8 cellular contexts compared by ENCODE assay signal in the genomic region with DNA sequence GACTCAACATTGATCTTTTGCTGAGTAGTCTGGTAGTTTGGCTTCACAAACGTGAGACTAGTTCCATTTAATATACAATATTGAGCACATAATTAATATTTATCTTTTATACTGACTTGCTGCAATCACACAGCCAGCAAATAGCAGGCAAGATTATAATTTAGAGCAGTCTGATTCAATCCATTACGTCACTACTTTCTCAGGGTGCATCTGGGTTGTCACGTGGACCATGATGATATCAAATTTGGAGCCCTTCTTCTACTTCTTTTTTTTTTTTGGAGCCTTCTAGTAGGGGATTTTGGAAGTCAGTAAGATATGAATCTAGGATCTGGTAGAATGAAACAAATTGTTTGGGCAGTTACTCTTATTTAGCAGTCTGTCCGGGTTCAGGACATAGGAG.
"Had no signal": no experiment of that assay in that cellular context is flagged by ENCODE, and none has a peak within 500 bp of the region (broad histone marks: within the 10 kb centered on the region; RNA-seq: fewer than 3 reads in every experiment).

No MANE protein-coding gene starts in this region.

- FAIRE-seq: G401.6, GM12878, GM12891, GM12892, GM18507, GM19239 had no signal

- H3K4me3 ChIP-seq: GM12878 had no signal

- DNase-seq: GDM1, GF-D8 had no signal

- ATAC-seq: GM12878 had no signal
